In genomic region chr16:89026121-89026612, GRCh38 we compare ENCODE assay signal across 10 cellular contexts. TPM values are rescaled to one million over a fixed set of nuclear protein-coding genes. Genes with fewer than 3 reads are reported as not detected.
DNase-seq lines count a peak whose midpoint lies in the region; TF ChIP-seq lines count a peak whose summit lies in the region.
"Had no signal": no experiment of that assay in that cellular context is flagged by ENCODE, and none has a peak within 500 bp of the region (broad histone marks: within the 10 kb centered on the region; RNA-seq: fewer than 3 reads in every experiment).

No MANE protein-coding gene starts in this region.

- POLR2A ChIA-PET in RWPE1 (lab: Yijun Ruan, JAX; ENCODE audit: low non-redundant PET): no interaction called here

- no peak for TF ChIP-seq CTCF in RWPE1 (conservative IDR thresholded peaks at IDR 0.05; ENCODE audit: low read depth)

- H3K4me1 ChIP-seq in effector memory CD4-positive, alpha-beta T cell (ENCODE audit: control insufficient read depth, insufficient read depth, low read length, poor library complexity, severe bottlenecking): no peaks in the 10 kb centered on the region
- H3K4me1 ChIP-seq: adrenal gland had no signal

- H3K27ac ChIP-seq in effector memory CD4-positive, alpha-beta T cell (ENCODE audit: insufficient read depth, low read length, poor library complexity, severe bottlenecking): no peak overlapping the region
- no peak overlapping the region for H3K27ac ChIP-seq in RWPE1
- H3K27ac ChIP-seq: adrenal gland; BLaER1 treated with 17β-estradiol and CSF1 and Interleukin-3, amounts not matched to agents 10 nM and 100 nM had no signal

- no peaks in the 10 kb centered on the region for H3K36me3 ChIP-seq in effector memory CD4-positive, alpha-beta T cell (ENCODE audit: control insufficient read depth, insufficient read depth, low read length)
- H3K36me3 ChIP-seq: adrenal gland; BLaER1 treated with 17β-estradiol and CSF1 and Interleukin-3, amounts not matched to agents 10 nM and 100 nM had no signal

- DNase-seq in A172 (ENCODE audit: low spot score): peak; percentile 30
- peak; percentile 43 for DNase-seq in H4 (ENCODE audit: low spot score)
- peak; percentile 9 for DNase-seq in SHP77 treated with DMSO at 0.1 percent for 48 hours (lab: John Stamatoyannopoulos, UW)
- DNase-seq in effector memory CD4-positive, alpha-beta T cell: peak; percentile 10 to 28 (median 12)
- no peak for DNase-seq in amygdala (lab: John Stamatoyannopoulos, UW)
- no peak for DNase-seq in COR-L47 (lab: John Stamatoyannopoulos, UW)
- no peak for DNase-seq in NCI-H524 (lab: John Stamatoyannopoulos, UW)
- DNase-seq in RWPE1 (ENCODE audit: low spot score): no peak
- DNase-seq: adrenal gland had no signal

- CTCF ChIA-PET in RWPE1 (lab: Yijun Ruan, JAX): no interaction called here

- H3K9me3 ChIP-seq in effector memory CD4-positive, alpha-beta T cell (ENCODE audit: control insufficient read depth, low read length): no peaks in the 10 kb centered on the region
- H3K9me3 ChIP-seq: adrenal gland had no signal

- no peaks in the 10 kb centered on the region for H3K27me3 ChIP-seq in effector memory CD4-positive, alpha-beta T cell (replicated peaks; ENCODE audit: control insufficient read depth, insufficient read depth, low read length, poor library complexity, severe bottlenecking)
- H3K27me3 ChIP-seq: BLaER1 treated with 17β-estradiol and CSF1 and Interleukin-3, amounts not matched to agents 10 nM and 100 nM had no signal

- no peak overlapping the region for H3K4me3 ChIP-seq in effector memory CD4-positive, alpha-beta T cell (ENCODE audit: insufficient read depth, low read depth, low read length, poor library complexity, severe bottlenecking)
- H3K4me3 ChIP-seq: adrenal gland; BLaER1 treated with 17β-estradiol and CSF1 and Interleukin-3, amounts not matched to agents 10 nM and 100 nM had no signal

RNA-seq across cellular contexts. Expression of gene CBFA2T3, which starts 49.2 kb away (rescaled TPM):
- total RNA-seq in A172 (2014; rRNA removed; shearing (Covaris generic)): 0.05 TPM in 1 of 2 replicates, not detected in the other
- not detected in 2 replicates for total RNA-seq in H4 (2014; rRNA removed; shearing (Covaris generic))

Comparison
In these comparisons a context has a peak if more than half of its experiments do, and no peak if none do; other contexts are left out.
1. DNase-seq: peak in A172 (single experiment), H4 (single experiment), SHP77 treated with DMSO at 0.1 percent for 48 hours (single experiment) and effector memory CD4-positive, alpha-beta T cell (3 of 3); none in amygdala (0 of 56), COR-L47 (single experiment), NCI-H524 (0 of 2) and RWPE1 (single experiment).